Comparison of ENCODE assay signal across 16 cellular contexts in genomic region chrX:13793897-13794296, GRCh38. TPM values are rescaled to one million over a fixed set of nuclear protein-coding genes. Genes with fewer than 3 reads are reported as not detected.
"Had no signal": no experiment of that assay in that cellular context is flagged by ENCODE, and none has a peak within 500 bp of the region (broad histone marks: within the 10 kb centered on the region; RNA-seq: fewer than 3 reads in every experiment).

No MANE protein-coding gene starts in this region.

- H3K4me1 ChIP-seq: left ventricle myocardium inferior, right lobe of liver, upper lobe of left lung had no signal

- H3K27me3 ChIP-seq: ascending aorta, upper lobe of left lung had no signal

- ATAC-seq: activated naive CD8-positive, alpha-beta T cell treated with anti-CD3 and anti-CD28 coated beads, Interleukin-2, amount 50 U/mL, for 24 hours; esophagus mucosa; naive thymus-derived CD8-positive, alpha-beta T cell; right lobe of liver; stimulated activated naive CD8-positive, alpha-beta T cell treated with anti-CD3 and anti-CD28 coated beads, Interleukin-15, Interleukin-2, amounts not matched to agents 100 U/mL and 50 U/mL, for 24 hours had no signal

- H3K4me2 ChIP-seq: smooth muscle cell had no signal

- H3K4me3 ChIP-seq: ascending aorta, left ventricle myocardium inferior, right lobe of liver, smooth muscle cell, upper lobe of left lung had no signal

- H3K36me3 ChIP-seq: ascending aorta, left ventricle myocardium inferior, right lobe of liver, upper lobe of left lung had no signal

- H3K27ac ChIP-seq: ascending aorta, left ventricle myocardium inferior, right lobe of liver, upper lobe of left lung had no signal

- H3K9me3 ChIP-seq: ascending aorta, left ventricle myocardium inferior, right lobe of liver, upper lobe of left lung had no signal

- DNase-seq: activated CD4-positive, alpha-beta T cell treated with anti-CD3 and anti-CD28 coated beads for 1 hour; activated CD4-positive, alpha-beta T cell treated with anti-CD3 and anti-CD28 coated beads, Interleukin-2, amount 50 U/mL, for 4 hours; activated naive CD4-positive, alpha-beta T cell treated with anti-CD3 and anti-CD28 coated beads for 36 hours; activated naive CD8-positive, alpha-beta T cell treated with anti-CD3 and anti-CD28 coated beads, Interleukin-2, amount 50 U/mL, for 24 hours; hypothalamus; left ventricle myocardium inferior; mesenchymal stem cell; naive thymus-derived CD8-positive, alpha-beta T cell; right lobe of liver; stimulated activated naive CD8-positive, alpha-beta T cell treated with anti-CD3 and anti-CD28 coated beads, Interleukin-15, Interleukin-2, amounts not matched to agents 100 U/mL and 50 U/mL, for 24 hours; upper lobe of left lung had no signal

RNA-seq across cellular contexts. Expression of gene GPM6B, which starts 23.0 kb away (rescaled TPM):
- total RNA-seq: activated naive CD4-positive, alpha-beta T cell treated with anti-CD3 and anti-CD28 coated beads for 36 hours; activated T-helper 2 cell treated with anti-CD3 and anti-CD28 coated beads, Interferon-gamma antibody, Interleukin-2, Interleukin-4, amounts not matched to agents 10 μg/mL and 5 μg/mL and 100 μg/mL, durations not matched to agents 14 hours and 24 hours and 36 hours; naive thymus-derived CD8-positive, alpha-beta T cell; T-helper 1 cell treated with Interleukin-12 subunit alpha and Interleukin-12 subunit beta and Interleukin-4 antibody, amounts not matched to agents 30 ng/mL and 1 ng/mL, for 36 hours had no signal
